13 cellular contexts compared by ENCODE assay signal in the genomic region with DNA sequence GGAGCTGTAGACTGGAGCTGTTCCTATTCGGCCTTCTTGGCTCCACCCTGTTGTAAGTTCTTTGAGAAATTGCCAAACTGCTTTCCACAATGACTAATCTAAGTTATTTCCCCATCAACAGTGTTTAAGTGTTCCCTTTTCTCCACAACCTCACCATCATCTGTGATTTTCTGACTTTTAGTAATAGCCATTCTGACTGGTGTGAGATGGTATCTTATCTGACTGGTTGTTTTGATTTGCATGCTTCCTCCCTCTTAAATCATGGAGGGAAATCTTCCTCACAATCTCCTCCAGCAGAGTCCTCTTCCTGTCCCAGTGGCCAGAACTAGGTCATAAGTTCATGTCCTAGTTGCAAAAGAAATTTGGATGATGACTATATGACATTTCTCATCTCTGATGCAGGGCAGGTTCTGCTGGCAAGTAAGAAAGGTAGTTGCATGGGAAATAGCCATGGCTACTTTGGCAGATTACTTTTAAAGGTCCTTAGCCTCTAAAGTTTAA.
DNase-seq lines count a peak whose midpoint lies in the region; ATAC-seq and TF ChIP-seq lines count a peak whose summit lies in the region.
"Had no signal": no experiment of that assay in that cellular context is flagged by ENCODE, and none has a peak within 500 bp of the region (broad histone marks: within the 10 kb centered on the region; RNA-seq: fewer than 3 reads in every experiment).

No MANE protein-coding gene starts in this region.

- ATAC-seq in HG02798 (IDR thresholded peaks at IDR 0.05; ENCODE audit: poor library complexity, unreplicated experiment) (no peak), HG02610 (IDR thresholded peaks at IDR 0.05; ENCODE audit: unreplicated experiment) (no peak)

- in situ Hi-C loops in mammary epithelial cell (cut with MboI; ENCODE audit: low sequenced_read_pairs in 2 of 2) = no loop called here

- H3K27ac ChIP-seq in mammary epithelial cell (ENCODE audit: insufficient read depth, low read depth, low read length) = no peak overlapping the region
- H3K27ac ChIP-seq in neutrophil = peak overlapping the region; percentile 59

- peaks cover 4% of the 10 kb centered on the region for H3K9me3 Mint-ChIP-seq in type B pancreatic cell

- H3K4me3 ChIP-seq in mammary epithelial cell (replicated peaks in 1 of 3; ENCODE audit: insufficient read depth in 1 of 3, low read depth in 2 of 3, low read length in 3 of 3) (no peak overlapping the region), neutrophil (ENCODE audit: low read depth in 1 of 2, low read length in 1 of 2) (no peak overlapping the region)

- H3K4me1 Mint-ChIP-seq in type B pancreatic cell (ENCODE audit: unreplicated experiment) = peaks cover 5% of the 10 kb centered on the region

- H3K27ac Mint-ChIP-seq in type B pancreatic cell = no peak overlapping the region
- H3K27ac Mint-ChIP-seq: nephron had no signal

- H2AFZ ChIP-seq in mammary epithelial cell (ENCODE audit: low read depth, low read length) = no peak overlapping the region

- H4K20me1 ChIP-seq in mammary epithelial cell (ENCODE audit: insufficient read depth, low read length) = no peaks in the 10 kb centered on the region

- intact Hi-C loops in mammary epithelial cell (cut with micrococcal nuclease) = no loop called here

- no peaks in the 10 kb centered on the region for H3K36me3 Mint-ChIP-seq in type B pancreatic cell

- no peak overlapping the region for H3K4me2 ChIP-seq in mammary epithelial cell (ENCODE audit: insufficient read depth, low read depth, low read length)

- BruUV-seq in mammary epithelial cell (replicated peaks; lab: Mats Ljungman, UMichigan) = no TSS peak

- no peaks in the 10 kb centered on the region for H3K27me3 ChIP-seq in mammary epithelial cell (ENCODE audit: insufficient read depth, low read length)
- no peaks in the 10 kb centered on the region for H3K27me3 ChIP-seq in neutrophil

- no peaks in the 10 kb centered on the region for H3K4me1 ChIP-seq in mammary epithelial cell (ENCODE audit: insufficient read depth, low read length)
- H3K4me1 ChIP-seq in neutrophil (ENCODE audit: control insufficient read depth in 1 of 2, insufficient read depth in 1 of 2, low read depth in 1 of 2, low read length in 1 of 2) = no peaks in the 10 kb centered on the region
- H3K4me1 ChIP-seq: Caco-2 had no signal

- no peak overlapping the region for H3K9ac ChIP-seq in mammary epithelial cell (ENCODE audit: insufficient read depth, low read length)

- CTCF ChIA-PET in mammary epithelial cell (lab: Charles Lee; ENCODE audit: low non-redundant PET) = no interaction called here

- peak; percentile 89 for DNase-seq in EH (ENCODE audit: low read depth)
- DNase-seq in NCI-H226 = peak; percentile 89
- DNase-seq in mammary epithelial cell = peak; percentile 60
- DNase-seq in NCI-H2081 treated with DMSO at 0.1 percent for 48 hours (lab: John Stamatoyannopoulos, UW) = no peak
- no peak for DNase-seq in type B pancreatic cell (ENCODE audit: extremely low spot score, unreplicated experiment)
- DNase-seq: activated CD4-positive, alpha-beta T cell treated with anti-CD3 and anti-CD28 coated beads, Interleukin-2, amount 50 U/mL, for 48 hours; Caco-2; KBM-7; stimulated activated naive CD4-positive, alpha-beta T cell had no signal

- dilution Hi-C loops in mammary epithelial cell (cut with HindIII; ENCODE audit: low sequenced_read_pairs) = no loop called here

- H3K79me2 ChIP-seq in mammary epithelial cell (ENCODE audit: insufficient read depth, low read length) = no peaks in the 10 kb centered on the region

- TF ChIP-seq CTCF in mammary epithelial cell (conservative IDR thresholded peaks at IDR 0.05 in 1 of 2, IDR thresholded peaks at IDR 0.05 in 1 of 2; ENCODE audit: extremely low read depth in 1 of 2, insufficient read depth in 1 of 2, low read depth in 1 of 2, low read length in 2 of 2) = no peak
- no peak for TF ChIP-seq CTCF in neutrophil (IDR thresholded peaks at IDR 0.05)
- TF ChIP-seq CTCF in type B pancreatic cell (conservative IDR thresholded peaks at IDR 0.05) = no peak

- H3K4me3 Mint-ChIP-seq in type B pancreatic cell = no peak overlapping the region
- H3K4me3 Mint-ChIP-seq: nephron had no signal

- H3K36me3 ChIP-seq in mammary epithelial cell (ENCODE audit: insufficient read depth, low read length) (no peaks in the 10 kb centered on the region), neutrophil (no peaks in the 10 kb centered on the region)

- H3K9me3 ChIP-seq in mammary epithelial cell (replicated peaks; ENCODE audit: insufficient read depth, low read length) (no peaks in the 10 kb centered on the region), neutrophil (no peaks in the 10 kb centered on the region)
- H3K9me3 ChIP-seq: Caco-2 had no signal

- WGBS in mammary epithelial cell (ENCODE audit: low coverage, missing lambda C conversion rate) = 42% methylated on average over 1 of the region's 1 CpG

- no peaks in the 10 kb centered on the region for H3K27me3 Mint-ChIP-seq in type B pancreatic cell

Comparison
In these comparisons a context has a peak if more than half of its experiments do, and no peak if none do; other contexts are left out.
1. DNase-seq: peak in EH (single experiment), NCI-H226 (single experiment) and mammary epithelial cell (single experiment); none in NCI-H2081 treated with DMSO at 0.1 percent for 48 hours (single experiment) and type B pancreatic cell (single experiment).